ENCODE assay signal across 9 cellular contexts in the genomic region with DNA sequence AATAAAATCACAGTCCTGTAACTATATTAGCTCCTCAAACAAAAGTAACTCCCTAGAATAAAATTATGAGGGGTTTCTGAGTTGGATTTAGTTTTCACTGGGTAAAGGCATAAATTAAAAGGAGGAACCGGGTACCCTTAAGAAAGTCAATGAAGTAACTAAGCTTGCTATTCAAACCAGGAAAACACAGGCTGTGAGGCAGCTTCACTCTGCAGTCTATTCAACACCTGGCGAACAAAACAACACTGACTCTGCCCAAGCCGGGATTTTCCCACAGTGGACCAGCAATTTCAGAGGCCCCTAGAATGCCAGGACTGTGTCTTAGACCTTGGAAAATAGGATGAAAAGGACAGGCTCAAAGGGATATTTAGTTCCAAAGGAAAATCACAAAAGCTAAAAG. TPM values are rescaled to one million over a fixed set of nuclear protein-coding genes. Genes with fewer than 3 reads are reported as not detected.
DNase-seq lines count a peak whose midpoint lies in the region; ATAC-seq and TF ChIP-seq lines count a peak whose summit lies in the region.
"Had no signal": no experiment of that assay in that cellular context is flagged by ENCODE, and none has a peak within 500 bp of the region (broad histone marks: within the 10 kb centered on the region; RNA-seq: fewer than 3 reads in every experiment).

No MANE protein-coding gene starts in this region.

- peak overlapping the region; percentile 90 for H3K27ac Mint-ChIP-seq in dendritic cell treated with granulocyte-macrophage colony-stimulating factor and Interleukin-4, amounts not matched to agents 40 ng/mL and 50 ng/mL, for 4 days
- peak overlapping the region; percentile 88 for H3K27ac Mint-ChIP-seq in osteocyte (ENCODE audit: unreplicated experiment)

- TF ChIP-seq CTCF in osteocyte (IDR thresholded peaks at IDR 0.05) = no peak

- H3K9me3 Mint-ChIP-seq in dendritic cell treated with granulocyte-macrophage colony-stimulating factor and Interleukin-4, amounts not matched to agents 40 ng/mL and 50 ng/mL, for 4 days = no peaks in the 10 kb centered on the region
- peaks cover 8% of the 10 kb centered on the region for H3K9me3 Mint-ChIP-seq in osteocyte (ENCODE audit: unreplicated experiment)

- H3K27me3 Mint-ChIP-seq in dendritic cell treated with granulocyte-macrophage colony-stimulating factor and Interleukin-4, amounts not matched to agents 40 ng/mL and 50 ng/mL, for 4 days = no peaks in the 10 kb centered on the region
- no peaks in the 10 kb centered on the region for H3K27me3 Mint-ChIP-seq in osteocyte (ENCODE audit: unreplicated experiment)

- peak; percentile 44 for DNase-seq in LHCN-M2 (ENCODE audit: low read depth)
- DNase-seq in osteocyte (ENCODE audit: extremely low spot score, unreplicated experiment) = no peak
- no peak for DNase-seq in NCI-H2081 treated with DMSO at 0.1 percent for 48 hours (lab: John Stamatoyannopoulos, UW)
- no peak for DNase-seq in NCI-H1092 (lab: John Stamatoyannopoulos, UW)
- no peak for DNase-seq in COR-L47 (lab: John Stamatoyannopoulos, UW)
- DNase-seq: psoas muscle had no signal

- ATAC-seq in GM19438 (IDR thresholded peaks at IDR 0.05; ENCODE audit: low read depth, unreplicated experiment) = peak; percentile 45
- no peak for ATAC-seq in HG02588 (IDR thresholded peaks at IDR 0.05; ENCODE audit: unreplicated experiment)

- H3K4me1 Mint-ChIP-seq in dendritic cell treated with granulocyte-macrophage colony-stimulating factor and Interleukin-4, amounts not matched to agents 40 ng/mL and 50 ng/mL, for 4 days (ENCODE audit: low read depth) = peaks cover 66% of the 10 kb centered on the region
- H3K4me1 Mint-ChIP-seq in osteocyte (ENCODE audit: unreplicated experiment) = peaks cover 52% of the 10 kb centered on the region

- no peak overlapping the region for H3K4me3 Mint-ChIP-seq in dendritic cell treated with granulocyte-macrophage colony-stimulating factor and Interleukin-4, amounts not matched to agents 40 ng/mL and 50 ng/mL, for 4 days
- H3K4me3 Mint-ChIP-seq in osteocyte (ENCODE audit: unreplicated experiment) = no peak overlapping the region

- H3K36me3 Mint-ChIP-seq in dendritic cell treated with granulocyte-macrophage colony-stimulating factor and Interleukin-4, amounts not matched to agents 40 ng/mL and 50 ng/mL, for 4 days (ENCODE audit: low read depth) = peaks cover 7% of the 10 kb centered on the region
- H3K36me3 Mint-ChIP-seq in osteocyte (ENCODE audit: unreplicated experiment) = no peaks in the 10 kb centered on the region

- intact Hi-C loops in dendritic cell treated with granulocyte-macrophage colony-stimulating factor and Interleukin-4, amounts not matched to agents 40 ng/mL and 50 ng/mL, for 4 days (cut with micrococcal nuclease) = no loop called here

RNA-seq across cellular contexts. Expression of gene CREB1, which starts 24.6 kb away (rescaled TPM):
- 23.1 and 37.2 TPM in 2 replicates for total RNA-seq in LHCN-M2 (2014; rRNA removed)
- polyA plus RNA-seq in LHCN-M2 (2012) = 16.0 TPM
- total RNA-seq in osteocyte = 71.0 and 74.2 TPM in 2 replicates
